ENCODE assay signal across 7 cellular contexts in genomic region chr1:148302586-148303364, GRCh38.
DNase-seq lines count a peak whose midpoint lies in the region; ATAC-seq and TF ChIP-seq lines count a peak whose summit lies in the region.
"Not testable (repeated sequence)": the region's sequence is repeated elsewhere in the genome, so short reads cannot be mapped to it uniquely, and the experiment has no call there.

No MANE protein-coding gene starts in this region.

- not testable (repeated sequence) for H3K18ac ChIP-seq in mesenchymal stem cell (ENCODE audit: low read depth in 1 of 2, low read length in 2 of 2)

- H4K8ac ChIP-seq in mesenchymal stem cell (ENCODE audit: low read length): not testable (repeated sequence)

- H2BK15ac ChIP-seq in mesenchymal stem cell (ENCODE audit: low read depth, poor library complexity, severe bottlenecking): not testable (repeated sequence)

- not testable (repeated sequence) for H4K91ac ChIP-seq in mesenchymal stem cell (ENCODE audit: low read length)

- not testable (repeated sequence) for H2BK120ac ChIP-seq in mesenchymal stem cell (ENCODE audit: low read depth, low read length)

- peaks cover 17% of the 10 kb centered on the region for H3K27me3 Mint-ChIP-seq in T-helper 1 cell treated with Interleukin-12 subunit alpha and Interleukin-12 subunit beta and Interleukin-4 antibody, amounts not matched to agents 30 μg/mL and 1 μg/mL, for 36 hours (ENCODE audit: low read depth)

- H3K36me3 Mint-ChIP-seq in T-helper 1 cell treated with Interleukin-12 subunit alpha and Interleukin-12 subunit beta and Interleukin-4 antibody, amounts not matched to agents 30 μg/mL and 1 μg/mL, for 36 hours (ENCODE audit: low read depth): not testable (repeated sequence)

- H2BK12ac ChIP-seq in mesenchymal stem cell (ENCODE audit: low read length in 2 of 2): not testable (repeated sequence)

- peak; percentile 52 for DNase-seq in activated T-helper 9 cell treated with anti-CD3 and anti-CD28 coated beads, Interleukin-2, amount 50 U/mL, for 16 hours (ENCODE audit: low read depth)
- DNase-seq in epithelial cell of proximal tubule (ENCODE audit: low read depth); mesenchymal stem cell: not testable (repeated sequence)
- DNase-seq in stimulated activated CD4-positive, alpha-beta T cell treated with anti-CD3 and anti-CD28 coated beads, Interleukin-15, amount 100 ng/mL, for 24 hours: peak; percentile 82

- H3K14ac ChIP-seq in mesenchymal stem cell (ENCODE audit: low read length in 2 of 2): not testable (repeated sequence)

- not testable (repeated sequence) for H3K4ac ChIP-seq in mesenchymal stem cell (ENCODE audit: low read depth in 1 of 2, low read length in 2 of 2)

- 0% methylated on average over 1 of the region's 52 CpGs for WGBS in mesenchymal stem cell

- H3K23ac ChIP-seq in mesenchymal stem cell (ENCODE audit: low read length in 2 of 2): not testable (repeated sequence)

- H2BK5ac ChIP-seq in mesenchymal stem cell (ENCODE audit: low read depth, low read length, poor library complexity, severe bottlenecking): not testable (repeated sequence)

- H3K79me1 ChIP-seq in mesenchymal stem cell (replicated peaks; ENCODE audit: low read length, poor library complexity, severe bottlenecking): not testable (repeated sequence)

- not testable (repeated sequence) for H2AFZ ChIP-seq in mesenchymal stem cell (ENCODE audit: low read depth, low read length)

- H3K9me3 ChIP-seq in mesenchymal stem cell (ENCODE audit: control insufficient read depth, low read length): not testable (repeated sequence)

- ATAC-seq in GM19328 (IDR thresholded peaks at IDR 0.05; ENCODE audit: unreplicated experiment) (peak; percentile 65), HG03039 (IDR thresholded peaks at IDR 0.05; ENCODE audit: unreplicated experiment) (peak; percentile 63)

- not testable (repeated sequence) for H3K36me3 ChIP-seq in mesenchymal stem cell (ENCODE audit: control insufficient read depth in 1 of 2, insufficient read depth in 2 of 2, low read depth in 1 of 2, low read length in 2 of 2)

- H3K4me2 ChIP-seq in mesenchymal stem cell (ENCODE audit: low read length, poor library complexity, severe bottlenecking): peak overlapping the region; percentile 82

- not testable (repeated sequence) for H3K4me1 ChIP-seq in mesenchymal stem cell (ENCODE audit: control insufficient read depth, insufficient read depth, low read depth, low read length)

- H3K4me3 Mint-ChIP-seq in T-helper 1 cell treated with Interleukin-12 subunit alpha and Interleukin-12 subunit beta and Interleukin-4 antibody, amounts not matched to agents 30 μg/mL and 1 μg/mL, for 36 hours: peak overlapping the region; percentile 83

- not testable (repeated sequence) for H3K9me3 Mint-ChIP-seq in T-helper 1 cell treated with Interleukin-12 subunit alpha and Interleukin-12 subunit beta and Interleukin-4 antibody, amounts not matched to agents 30 μg/mL and 1 μg/mL, for 36 hours

- not testable (repeated sequence) for H3K27ac ChIP-seq in mesenchymal stem cell (ENCODE audit: low read length, poor library complexity, severe bottlenecking)

- not testable (repeated sequence) for TF ChIP-seq CTCF in epithelial cell of proximal tubule (conservative IDR thresholded peaks at IDR 0.05; ENCODE audit: low read depth, low read length)

- H3K27me3 ChIP-seq in mesenchymal stem cell (ENCODE audit: control insufficient read depth in 1 of 2, insufficient read depth in 1 of 2, low read length in 2 of 2): peaks cover 10 to 16% of the 10 kb centered on the region in 2 experiments

- peak overlapping the region; percentile 38 for H3K4me3 ChIP-seq in epithelial cell of proximal tubule (ENCODE audit: low read depth, low read length)
- peak overlapping the region; percentile 26 to 82 for H3K4me3 ChIP-seq in mesenchymal stem cell (ENCODE audit: insufficient read depth in 1 of 2, low read depth in 1 of 2, low read length in 2 of 2)

- peaks cover 21% of the 10 kb centered on the region for H3K4me1 Mint-ChIP-seq in T-helper 1 cell treated with Interleukin-12 subunit alpha and Interleukin-12 subunit beta and Interleukin-4 antibody, amounts not matched to agents 30 μg/mL and 1 μg/mL, for 36 hours (ENCODE audit: low read depth)

- not testable (repeated sequence) for H3K27ac Mint-ChIP-seq in T-helper 1 cell treated with Interleukin-12 subunit alpha and Interleukin-12 subunit beta and Interleukin-4 antibody, amounts not matched to agents 30 μg/mL and 1 μg/mL, for 36 hours

- peak overlapping the region; percentile 78 for H3K9ac ChIP-seq in mesenchymal stem cell (ENCODE audit: low read length)

- H2AK5ac ChIP-seq in mesenchymal stem cell (ENCODE audit: low read length, severe bottlenecking): not testable (repeated sequence)
